ENCODE assay signal across 20 cellular contexts in the genomic region with DNA sequence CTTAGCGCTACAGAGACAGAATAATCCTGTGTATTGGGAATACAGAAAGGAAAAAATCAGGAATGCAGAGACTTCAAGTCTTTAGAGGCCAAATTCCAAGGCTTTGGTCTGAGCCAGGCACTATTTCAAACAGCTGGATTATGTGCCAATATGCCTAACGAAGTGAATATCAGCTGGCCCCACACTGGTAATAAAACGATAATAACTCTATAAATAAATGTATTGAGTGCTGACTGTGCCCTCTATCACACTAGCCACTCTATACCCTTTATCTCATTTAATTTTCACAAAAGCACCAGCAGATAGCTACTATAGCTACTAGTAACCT.
"Had no signal": no experiment of that assay in that cellular context is flagged by ENCODE, and none has a peak within 500 bp of the region (broad histone marks: within the 10 kb centered on the region; RNA-seq: fewer than 3 reads in every experiment).

No MANE protein-coding gene starts in this region.

- H3K27me3 Mint-ChIP-seq: activated CD4-positive, alpha-beta memory T cell treated with anti-CD3 and anti-CD28 coated beads for 36 hours; activated naive CD8-positive, alpha-beta T cell treated with anti-CD3 and anti-CD28 coated beads, Interleukin-2, amount 50 U/mL, for 24 hours; stimulated activated naive B cell treated with anti-CD40 and anti-IgM and Interleukin-4, amounts not matched to agents 10 μg/mL and 1 μg/mL and 100 μg/mL, for 72 hours had no signal

- H3K27ac Mint-ChIP-seq: activated CD4-positive, alpha-beta memory T cell treated with anti-CD3 and anti-CD28 coated beads for 36 hours; activated naive CD4-positive, alpha-beta T cell treated with anti-CD3 and anti-CD28 coated beads for 36 hours; activated naive CD8-positive, alpha-beta T cell treated with anti-CD3 and anti-CD28 coated beads, Interleukin-2, amount 50 U/mL, for 24 hours; stimulated activated naive B cell treated with anti-CD40 and anti-IgM and Interleukin-4, amounts not matched to agents 10 μg/mL and 1 μg/mL and 100 μg/mL, for 72 hours had no signal

- H3K4me3 Mint-ChIP-seq: activated CD4-positive, alpha-beta memory T cell treated with anti-CD3 and anti-CD28 coated beads for 36 hours; activated naive CD4-positive, alpha-beta T cell treated with anti-CD3 and anti-CD28 coated beads for 36 hours; activated naive CD8-positive, alpha-beta T cell treated with anti-CD3 and anti-CD28 coated beads, Interleukin-2, amount 50 U/mL, for 24 hours; nephron; stimulated activated naive B cell treated with anti-CD40 and anti-IgM and Interleukin-4, amounts not matched to agents 10 μg/mL and 1 μg/mL and 100 μg/mL, for 72 hours had no signal

- H3K36me3 Mint-ChIP-seq: activated CD4-positive, alpha-beta memory T cell treated with anti-CD3 and anti-CD28 coated beads for 36 hours; stimulated activated naive B cell treated with anti-CD40 and anti-IgM and Interleukin-4, amounts not matched to agents 10 μg/mL and 1 μg/mL and 100 μg/mL, for 72 hours had no signal

- ATAC-seq: activated naive CD8-positive, alpha-beta T cell treated with anti-CD3 and anti-CD28 coated beads, Interleukin-2, amount 50 U/mL, for 24 hours; esophagus mucosa; heart right ventricle; left ventricle myocardium superior; stimulated activated naive B cell treated with anti-CD40 and anti-IgM and Interleukin-4, amounts not matched to agents 10 μg/mL and 1 μg/mL and 100 μg/mL, for 72 hours; upper lobe of right lung had no signal

- H3K4me1 ChIP-seq: ascending aorta had no signal

- H3K9me3 ChIP-seq: ascending aorta, heart right ventricle, SJSA1, upper lobe of right lung had no signal

- H3K36me3 ChIP-seq: ascending aorta, heart right ventricle, SJSA1, upper lobe of right lung had no signal

- H3K9me3 Mint-ChIP-seq: activated CD4-positive, alpha-beta memory T cell treated with anti-CD3 and anti-CD28 coated beads for 36 hours; activated naive CD4-positive, alpha-beta T cell treated with anti-CD3 and anti-CD28 coated beads for 36 hours; activated naive CD8-positive, alpha-beta T cell treated with anti-CD3 and anti-CD28 coated beads, Interleukin-2, amount 50 U/mL, for 24 hours; nephron; stimulated activated naive B cell treated with anti-CD40 and anti-IgM and Interleukin-4, amounts not matched to agents 10 μg/mL and 1 μg/mL and 100 μg/mL, for 72 hours had no signal

- H3K27me3 ChIP-seq: ascending aorta, heart right ventricle, SJSA1, upper lobe of right lung had no signal

- DNase-seq: activated CD4-positive, alpha-beta memory T cell treated with anti-CD3 and anti-CD28 coated beads for 36 hours; activated naive CD4-positive, alpha-beta T cell treated with anti-CD3 and anti-CD28 coated beads for 36 hours; activated naive CD8-positive, alpha-beta T cell treated with anti-CD3 and anti-CD28 coated beads, Interleukin-2, amount 50 U/mL, for 24 hours; activated T-cell treated with anti-CD3 and anti-CD28 coated beads for 4 hours; cerebellar nuclear complex; cortex of kidney; effector CD8-positive, alpha-beta T cell; heart right ventricle; kidney glomerular epithelial cell; left ventricle myocardium superior; occipital lobe; posterior cingulate gyrus; stimulated activated CD4-positive, alpha-beta T cell treated with anti-CD3 and anti-CD28 coated beads, Interleukin-4, amount 100 ng/mL, for 4 hours; stimulated activated naive B cell treated with anti-CD40 and anti-IgM and Interleukin-4, amounts not matched to agents 10 μg/mL and 1 μg/mL and 100 μg/mL, for 72 hours; T-helper 2 cell; upper lobe of right lung had no signal

- H3K4me1 Mint-ChIP-seq: stimulated activated naive B cell treated with anti-CD40 and anti-IgM and Interleukin-4, amounts not matched to agents 10 μg/mL and 1 μg/mL and 100 μg/mL, for 72 hours had no signal

- H3K4me3 ChIP-seq: ascending aorta, heart right ventricle, SJSA1, upper lobe of right lung had no signal

- H3K27ac ChIP-seq: SJSA1, upper lobe of right lung had no signal
